Comparison of ENCODE assay signal across 37 cellular contexts in genomic region chr15:68143129-68143528, GRCh38.
"Had no signal": no experiment of that assay in that cellular context is flagged by ENCODE, and none has a peak within 500 bp of the region (broad histone marks: within the 10 kb centered on the region; RNA-seq: fewer than 3 reads in every experiment).

No MANE protein-coding gene starts in this region.

- DNase-seq: activated B cell treated with CpG ODN at 0.5 μM for 24 hours; activated CD4-positive, alpha-beta memory T cell treated with anti-CD3 and anti-CD28 coated beads for 36 hours; activated CD4-positive, alpha-beta T cell treated with anti-CD3 and anti-CD28 coated beads for 4 hours; activated CD4-positive, alpha-beta T cell treated with anti-CD3 and anti-CD28 coated beads, Interleukin-2, amount 10 ng/mL, durations not matched to agents 24 days and 14 days; activated CD4-positive, alpha-beta T cell treated with anti-CD3 and anti-CD28 coated beads, Interleukin-2, amount 50 U/mL, for 1 hour; activated CD4-positive, alpha-beta T cell treated with anti-CD3 and anti-CD28 coated beads, Interleukin-2, amount 50 U/mL, for 4 hours; activated CD4-positive, CD25-positive, alpha-beta regulatory T cell treated with anti-CD3 and anti-CD28 coated beads, Interleukin-2, amount 50 U/mL, for 72 hours; activated CD8-positive, alpha-beta memory T cell treated with anti-CD3 and anti-CD28 coated beads, Interleukin-2, amount 50 U/mL, for 4 hours; activated CD8-positive, alpha-beta T cell treated with anti-CD3 and anti-CD28 coated beads for 36 hours; activated effector memory CD4-positive, alpha-beta T cell treated with anti-CD3 and anti-CD28 coated beads, Interleukin-2, amount 50 U/mL, for 16 hours; activated gamma-delta T cell treated with Interleukin-2 at 50 U/mL for 16 hours; activated naive CD4-positive, alpha-beta T cell; activated naive CD4-positive, alpha-beta T cell treated with anti-CD3 and anti-CD28 coated beads for 36 hours; activated naive CD4-positive, alpha-beta T cell treated with anti-CD3 and anti-CD28 coated beads, Interleukin-2, amount 50 U/mL, for 16 hours; activated naive CD8-positive, alpha-beta T cell treated with anti-CD3 and anti-CD28 coated beads for 36 hours; activated T-cell treated with anti-CD3 and anti-CD28 coated beads for 4 hours; activated T-cell treated with anti-CD3 and anti-CD28 coated beads, Interleukin-2, amount 50 U/mL, for 1 hour; activated T-cell treated with anti-CD3 and anti-CD28 coated beads, Interleukin-2, amount 50 U/mL, for 4 hours; activated T-cell treated with anti-CD3 and anti-CD28 coated beads, Interleukin-2, amount 50 U/mL, for 72 hours; adrenal gland; amniotic stem cell; aorta; body of pancreas; brain microvascular endothelial cell; central memory CD4-positive, alpha-beta T cell; cerebellar nuclear complex; T-helper 1 cell; T-helper 2 cell; T-helper 9 cell had no signal

- H3K27me3 ChIP-seq: adrenal gland, body of pancreas, brain microvascular endothelial cell, breast epithelium had no signal

- ATAC-seq: activated CD8-positive, alpha-beta T cell treated with anti-CD3 and anti-CD28 coated beads for 36 hours; activated naive CD4-positive, alpha-beta T cell treated with anti-CD3 and anti-CD28 coated beads, Interleukin-2, amount 50 U/mL, for 72 hours; activated T-cell treated with anti-CD3 and anti-CD28 coated beads, Interleukin-2, amount 50 U/mL, for 4 hours; activated T-cell treated with anti-CD3 and anti-CD28 coated beads, Interleukin-2, amount 50 U/mL, for 72 hours; activated T-helper 17 cell treated with anti-CD3 and anti-CD28 coated beads, Interleukin-2, amount 50 U/mL, for 72 hours; body of pancreas had no signal

- H3K27ac ChIP-seq: adrenal gland, body of pancreas, brain microvascular endothelial cell, breast epithelium, VCaP had no signal

- H3K36me3 ChIP-seq: brain microvascular endothelial cell, breast epithelium had no signal

- H3K4me1 Mint-ChIP-seq: activated B cell treated with CpG ODN at 0.5 μM for 24 hours had no signal

- H3K27me3 Mint-ChIP-seq: activated B cell treated with CpG ODN at 0.5 μM for 24 hours; activated CD4-positive, alpha-beta memory T cell treated with anti-CD3 and anti-CD28 coated beads for 36 hours; activated CD4-positive, alpha-beta T cell treated with anti-CD3 and anti-CD28 coated beads, Interleukin-2, amount 10 ng/mL, durations not matched to agents 24 days and 14 days; activated CD8-positive, alpha-beta T cell treated with anti-CD3 and anti-CD28 coated beads for 36 hours; activated naive CD8-positive, alpha-beta T cell treated with anti-CD3 and anti-CD28 coated beads for 36 hours; activated T-helper 17 cell treated with anti-CD3 and anti-CD28 coated beads, Interleukin-2, amount 50 U/mL, for 72 hours had no signal

- FAIRE-seq: TTC549 had no signal

- H3K27ac Mint-ChIP-seq: activated B cell treated with CpG ODN at 0.5 μM for 24 hours; activated CD4-positive, alpha-beta memory T cell treated with anti-CD3 and anti-CD28 coated beads for 36 hours; activated CD4-positive, alpha-beta T cell treated with anti-CD3 and anti-CD28 coated beads, Interleukin-2, amount 10 ng/mL, durations not matched to agents 24 days and 14 days; activated naive CD4-positive, alpha-beta T cell treated with anti-CD3 and anti-CD28 coated beads for 36 hours; activated naive CD4-positive, alpha-beta T cell treated with anti-CD3 and anti-CD28 coated beads, Interleukin-2, amount 50 U/mL, for 72 hours; activated naive CD8-positive, alpha-beta T cell treated with anti-CD3 and anti-CD28 coated beads for 36 hours; activated T-cell treated with anti-CD3 and anti-CD28 coated beads, Interleukin-2, amount 50 U/mL, for 72 hours; activated T-helper 1 cell treated with anti-CD3 and anti-CD28 coated beads, Interleukin-12 subunit alpha, Interleukin-12 subunit beta, Interleukin-2, Interleukin-4 antibody, amounts not matched to agents 30 ng/mL and 10 ng/mL and 1 ng/mL, durations not matched to agents 14 hours and 24 hours and 36 hours; activated T-helper 17 cell treated with anti-CD3 and anti-CD28 coated beads, Interleukin-2, amount 50 U/mL, for 72 hours; T-helper 1 cell treated with Interleukin-12 subunit alpha and Interleukin-12 subunit beta and Interleukin-4 antibody, amounts not matched to agents 30 μg/mL and 1 μg/mL, for 36 hours; T-helper 2 cell treated with Interferon-gamma antibody and Interleukin-4, amounts not matched to agents 5 μg/mL and 100 μg/mL, for 36 hours had no signal

- H3K4me1 ChIP-seq: adrenal gland, breast epithelium had no signal

- H3K9me3 ChIP-seq: adrenal gland, body of pancreas, breast epithelium had no signal

- H3K4me3 Mint-ChIP-seq: activated B cell treated with CpG ODN at 0.5 μM for 24 hours; activated CD4-positive, alpha-beta memory T cell treated with anti-CD3 and anti-CD28 coated beads for 36 hours; activated CD4-positive, alpha-beta T cell treated with anti-CD3 and anti-CD28 coated beads, Interleukin-2, amount 10 ng/mL, durations not matched to agents 24 days and 14 days; activated CD8-positive, alpha-beta T cell treated with anti-CD3 and anti-CD28 coated beads for 36 hours; activated naive CD4-positive, alpha-beta T cell treated with anti-CD3 and anti-CD28 coated beads for 36 hours; activated naive CD8-positive, alpha-beta T cell treated with anti-CD3 and anti-CD28 coated beads for 36 hours; activated T-cell treated with anti-CD3 and anti-CD28 coated beads, Interleukin-2, amount 50 U/mL, for 4 hours; activated T-cell treated with anti-CD3 and anti-CD28 coated beads, Interleukin-2, amount 50 U/mL, for 72 hours; activated T-helper 1 cell treated with anti-CD3 and anti-CD28 coated beads, Interleukin-12 subunit alpha, Interleukin-12 subunit beta, Interleukin-2, Interleukin-4 antibody, amounts not matched to agents 30 ng/mL and 10 ng/mL and 1 ng/mL, durations not matched to agents 14 hours and 24 hours and 36 hours; activated T-helper 17 cell treated with anti-CD3 and anti-CD28 coated beads, Interleukin-2, amount 50 U/mL, for 72 hours; T-helper 1 cell treated with Interleukin-12 subunit alpha and Interleukin-12 subunit beta and Interleukin-4 antibody, amounts not matched to agents 30 μg/mL and 1 μg/mL, for 36 hours; T-helper 2 cell treated with Interferon-gamma antibody and Interleukin-4, amounts not matched to agents 5 μg/mL and 100 μg/mL, for 36 hours had no signal

- H3K4me3 ChIP-seq: adrenal gland, body of pancreas, breast epithelium had no signal

- H3K9me3 Mint-ChIP-seq: activated B cell treated with CpG ODN at 0.5 μM for 24 hours; activated CD4-positive, alpha-beta memory T cell treated with anti-CD3 and anti-CD28 coated beads for 36 hours; activated CD4-positive, alpha-beta T cell treated with anti-CD3 and anti-CD28 coated beads, Interleukin-2, amount 10 ng/mL, durations not matched to agents 24 days and 14 days; activated CD8-positive, alpha-beta T cell treated with anti-CD3 and anti-CD28 coated beads for 36 hours; activated naive CD4-positive, alpha-beta T cell treated with anti-CD3 and anti-CD28 coated beads for 36 hours; activated naive CD4-positive, alpha-beta T cell treated with anti-CD3 and anti-CD28 coated beads, Interleukin-2, amount 50 U/mL, for 72 hours; activated naive CD8-positive, alpha-beta T cell treated with anti-CD3 and anti-CD28 coated beads for 36 hours; activated T-cell treated with anti-CD3 and anti-CD28 coated beads, Interleukin-2, amount 50 U/mL, for 4 hours; activated T-cell treated with anti-CD3 and anti-CD28 coated beads, Interleukin-2, amount 50 U/mL, for 72 hours; activated T-helper 1 cell treated with anti-CD3 and anti-CD28 coated beads, Interleukin-12 subunit alpha, Interleukin-12 subunit beta, Interleukin-2, Interleukin-4 antibody, amounts not matched to agents 30 ng/mL and 10 ng/mL and 1 ng/mL, durations not matched to agents 14 hours and 24 hours and 36 hours; activated T-helper 17 cell treated with anti-CD3 and anti-CD28 coated beads, Interleukin-2, amount 50 U/mL, for 72 hours; T-helper 1 cell treated with Interleukin-12 subunit alpha and Interleukin-12 subunit beta and Interleukin-4 antibody, amounts not matched to agents 30 μg/mL and 1 μg/mL, for 36 hours; T-helper 2 cell treated with Interferon-gamma antibody and Interleukin-4, amounts not matched to agents 5 μg/mL and 100 μg/mL, for 36 hours had no signal
